Comparison of ENCODE assay signal across 27 cellular contexts in genomic region chr5:66249920-66250319, GRCh38.
"Had no signal": no experiment of that assay in that cellular context is flagged by ENCODE, and none has a peak within 500 bp of the region (broad histone marks: within the 10 kb centered on the region; RNA-seq: fewer than 3 reads in every experiment).

No MANE protein-coding gene starts in this region.

- DNase-seq: activated CD4-positive, alpha-beta T cell treated with anti-CD3 and anti-CD28 coated beads for 1 hour; activated CD4-positive, alpha-beta T cell treated with anti-CD3 and anti-CD28 coated beads for 48 hours; activated CD4-positive, alpha-beta T cell treated with anti-CD3 and anti-CD28 coated beads, Interleukin-2, amount 50 U/mL, for 4 hours; activated CD8-positive, alpha-beta memory T cell treated with anti-CD3 and anti-CD28 coated beads for 24 hours; activated CD8-positive, alpha-beta T cell treated with anti-CD3 and anti-CD28 coated beads for 36 hours; activated effector memory CD4-positive, alpha-beta T cell treated with Interleukin-2 at 50 U/mL for 16 hours; activated gamma-delta T cell treated with Interleukin-2 at 50 U/mL for 16 hours; activated naive CD4-positive, alpha-beta T cell treated with anti-CD3 and anti-CD28 coated beads, Interleukin-2, amount 50 U/mL, for 16 hours; activated naive CD4-positive, alpha-beta T cell treated with Interleukin-2 at 50 U/mL for 16 hours; activated T-cell treated with anti-CD3 and anti-CD28 coated beads, Interleukin-2, amount 50 U/mL, for 4 hours; amygdala; aorta; body of pancreas; caudate nucleus; cortex of kidney; dermis blood vessel endothelial cell; effector CD4-positive, alpha-beta T cell; effector memory CD8-positive, alpha-beta T cell; erythroblast; esophagus squamous epithelium; foreskin melanocyte; heart right ventricle; T-helper 2 cell had no signal

- H3K36me3 Mint-ChIP-seq: activated naive CD8-positive, alpha-beta T cell; WTC11 had no signal

- H3K36me3 ChIP-seq: esophagus squamous epithelium, gastroesophageal sphincter, heart right ventricle had no signal

- H3K4me1 ChIP-seq: body of pancreas, gastroesophageal sphincter, heart right ventricle had no signal

- H3K9me3 Mint-ChIP-seq: activated CD8-positive, alpha-beta T cell treated with anti-CD3 and anti-CD28 coated beads for 36 hours; activated T-cell treated with anti-CD3 and anti-CD28 coated beads, Interleukin-2, amount 50 U/mL, for 4 hours; effector memory CD8-positive, alpha-beta T cell; WTC11 had no signal

- H3K4me3 ChIP-seq: body of pancreas, esophagus squamous epithelium, gastroesophageal sphincter, heart right ventricle had no signal

- H3K4me3 Mint-ChIP-seq: activated CD8-positive, alpha-beta T cell treated with anti-CD3 and anti-CD28 coated beads for 36 hours; activated naive CD8-positive, alpha-beta T cell; activated T-cell treated with anti-CD3 and anti-CD28 coated beads, Interleukin-2, amount 50 U/mL, for 4 hours; effector memory CD8-positive, alpha-beta T cell; WTC11 had no signal

- H3K9me3 ChIP-seq: body of pancreas, esophagus squamous epithelium, gastroesophageal sphincter had no signal

- H3K27ac Mint-ChIP-seq: activated CD8-positive, alpha-beta T cell treated with anti-CD3 and anti-CD28 coated beads for 36 hours; activated naive CD8-positive, alpha-beta T cell; effector memory CD8-positive, alpha-beta T cell; WTC11 had no signal

- H3K27ac ChIP-seq: body of pancreas, esophagus squamous epithelium, gastroesophageal sphincter, heart right ventricle, VCaP had no signal

- ATAC-seq: activated CD8-positive, alpha-beta T cell treated with anti-CD3 and anti-CD28 coated beads for 36 hours; activated T-cell treated with anti-CD3 and anti-CD28 coated beads, Interleukin-2, amount 50 U/mL, for 4 hours; body of pancreas; effector memory CD8-positive, alpha-beta T cell; gastroesophageal sphincter; heart right ventricle; WTC11 had no signal

- H3K27me3 ChIP-seq: body of pancreas, esophagus squamous epithelium, gastroesophageal sphincter, heart right ventricle had no signal

- H3K27me3 Mint-ChIP-seq: activated CD8-positive, alpha-beta T cell treated with anti-CD3 and anti-CD28 coated beads for 36 hours; activated naive CD8-positive, alpha-beta T cell had no signal
